Comparison of ENCODE assay signal across 16 cellular contexts in genomic region chr1:62057230-62057629, GRCh38.
DNase-seq lines count a peak whose midpoint lies in the region; ATAC-seq and TF ChIP-seq lines count a peak whose summit lies in the region.
"Had no signal": no experiment of that assay in that cellular context is flagged by ENCODE, and none has a peak within 500 bp of the region (broad histone marks: within the 10 kb centered on the region; RNA-seq: fewer than 3 reads in every experiment).

No MANE protein-coding gene starts in this region.

- H3K9ac ChIP-seq in mesendoderm (ENCODE audit: low read length) (no peak overlapping the region), colonic mucosa (ENCODE audit: low read depth in 2 of 2, low read length in 2 of 2) (no peak overlapping the region)

- H3K36me3 Mint-ChIP-seq in brain = no peaks in the 10 kb centered on the region
- peaks cover 9% of the 10 kb centered on the region for H3K36me3 Mint-ChIP-seq in activated T-cell treated with anti-CD3 and anti-CD28 coated beads, Interleukin-2, amount 50 U/mL, for 4 hours (ENCODE audit: insufficient read depth)
- H3K36me3 Mint-ChIP-seq: CD14-positive monocyte had no signal

- H3K18ac ChIP-seq in mesendoderm (ENCODE audit: low read length) = peak overlapping the region; percentile 32

- no peak overlapping the region for H3K23ac ChIP-seq in mesendoderm (ENCODE audit: low read length)

- intact Hi-C loops in colonic mucosa (cut with DNase I) = no loop called here

- peak overlapping the region; percentile 26 for H3K4ac ChIP-seq in mesendoderm (ENCODE audit: low read depth, low read length)

- no peak overlapping the region for H3K27ac ChIP-seq in mesendoderm (ENCODE audit: low read depth, low read length)
- no peak overlapping the region for H3K27ac ChIP-seq in colonic mucosa
- H3K27ac ChIP-seq: A549 had no signal

- H3K4me1 Mint-ChIP-seq in brain = peaks cover 13% of the 10 kb centered on the region
- H3K4me1 Mint-ChIP-seq in activated T-cell treated with anti-CD3 and anti-CD28 coated beads, Interleukin-2, amount 50 U/mL, for 4 hours (ENCODE audit: low read depth) = no peaks in the 10 kb centered on the region
- H3K4me1 Mint-ChIP-seq: CD14-positive monocyte had no signal

- no peaks in the 10 kb centered on the region for H3K27me3 Mint-ChIP-seq in brain
- H3K27me3 Mint-ChIP-seq in activated T-cell treated with anti-CD3 and anti-CD28 coated beads, Interleukin-2, amount 50 U/mL, for 4 hours (ENCODE audit: low read depth) = no peaks in the 10 kb centered on the region

- no peak overlapping the region for H3K56ac ChIP-seq in mesendoderm (ENCODE audit: low read length)

- H3K9me3 ChIP-seq in HAP-1 (no peaks in the 10 kb centered on the region), colonic mucosa (no peaks in the 10 kb centered on the region)
- H3K9me3 ChIP-seq: A549 had no signal

- no peak overlapping the region for H2BK15ac ChIP-seq in mesendoderm (replicated peaks; ENCODE audit: low read depth)

- no peak overlapping the region for H3K4me3 Mint-ChIP-seq in brain
- no peak overlapping the region for H3K4me3 Mint-ChIP-seq in activated T-cell treated with anti-CD3 and anti-CD28 coated beads, Interleukin-2, amount 50 U/mL, for 4 hours
- H3K4me3 Mint-ChIP-seq: CD14-positive monocyte; CD8-positive, alpha-beta T cell had no signal

- peak overlapping the region in 3 of 5 experiments; percentile 2 to 51 (median 39) for H3K27ac Mint-ChIP-seq in brain
- H3K27ac Mint-ChIP-seq: CD14-positive monocyte; CD8-positive, alpha-beta T cell had no signal

- H3K36me3 ChIP-seq in HAP-1 (replicated peaks) (no peaks in the 10 kb centered on the region), mesendoderm (ENCODE audit: control insufficient read depth, insufficient read depth, low read length) (no peaks in the 10 kb centered on the region), colonic mucosa (no peaks in the 10 kb centered on the region)

- no peaks in the 10 kb centered on the region for H3K27me3 ChIP-seq in HAP-1 (ENCODE audit: low read depth)
- no peaks in the 10 kb centered on the region for H3K27me3 ChIP-seq in mesendoderm (ENCODE audit: insufficient read depth, low read length, poor library complexity)
- no peaks in the 10 kb centered on the region for H3K27me3 ChIP-seq in colonic mucosa

- H3K79me2 ChIP-seq in mesendoderm (ENCODE audit: control insufficient read depth, insufficient read depth, low read length) = no peaks in the 10 kb centered on the region

- H2BK120ac ChIP-seq in mesendoderm (ENCODE audit: low read depth, low read length) = no peak overlapping the region

- H3K4me2 ChIP-seq in mesendoderm (ENCODE audit: low read length) = no peak overlapping the region
- H3K4me2 ChIP-seq: A549 had no signal

- no peak overlapping the region for H4K5ac ChIP-seq in mesendoderm (ENCODE audit: low read length)

- in situ Hi-C loops in HAP-1 (cut with MboI; ENCODE audit: low sequenced_read_pairs) (no loop called here), ACHN (cut with HindIII; ENCODE audit: low pct_ligation_motif_present, low pct_unique_long_range_greater_than_20kb, low sequenced_read_pairs) (no loop called here)

- H2BK5ac ChIP-seq in mesendoderm (ENCODE audit: low read length) = no peak overlapping the region

- peaks cover 0 to 3% (median 0%) of the 10 kb centered on the region in 5 experiments for H3K9me3 Mint-ChIP-seq in brain
- H3K9me3 Mint-ChIP-seq in activated T-cell treated with anti-CD3 and anti-CD28 coated beads, Interleukin-2, amount 50 U/mL, for 4 hours = no peaks in the 10 kb centered on the region
- H3K9me3 Mint-ChIP-seq: CD8-positive, alpha-beta T cell had no signal

- no peak overlapping the region for H3K4me3 ChIP-seq in HAP-1
- no peak overlapping the region for H3K4me3 ChIP-seq in mesendoderm (ENCODE audit: low read length)
- H3K4me3 ChIP-seq in colonic mucosa = no peak overlapping the region
- H3K4me3 ChIP-seq: A549 had no signal

- H3K4me1 ChIP-seq in HAP-1 (peaks cover 21% of the 10 kb centered on the region), mesendoderm (ENCODE audit: control insufficient read depth, low read depth, low read length) (peaks cover 4% of the 10 kb centered on the region), colonic mucosa (no peaks in the 10 kb centered on the region)
- H3K4me1 ChIP-seq: A549 had no signal

- TF ChIP-seq CTCF in brain (conservative IDR thresholded peaks at IDR 0.05) (no peak), colonic mucosa (IDR thresholded peaks at IDR 0.05) (no peak)

- WGBS in mesendoderm (ENCODE audit: extremely low coverage, insufficient coverage, low lambda C conversion rate) = no CpG with 5 or more reads among the region's 4 CpGs

- no peaks in the 10 kb centered on the region for H3K79me1 ChIP-seq in mesendoderm (ENCODE audit: low read length)

- DNase-seq in HAP-1 (ENCODE audit: low spot score in 2 of 2) = peak; percentile 12 to 20
- no peak for DNase-seq in mesendoderm
- DNase-seq in NCI-H748 treated with DMSO at 0.1 percent for 48 hours (lab: John Stamatoyannopoulos, UW) = no peak
- DNase-seq in activated T-cell treated with anti-CD3 and anti-CD28 coated beads, Interleukin-2, amount 50 U/mL, for 4 hours = no peak
- no peak for DNase-seq in colonic mucosa
- DNase-seq in ACHN = no peak
- DNase-seq: CD8-positive, alpha-beta T cell; COR-L47; DMS153; DMS79 treated with DMSO at 0.1 percent for 48 hours; EL; GDM1; H7 had no signal

- no peak overlapping the region for H4K8ac ChIP-seq in mesendoderm (ENCODE audit: low read depth, low read length)

- no peak for ATAC-seq in activated T-cell treated with anti-CD3 and anti-CD28 coated beads, Interleukin-2, amount 50 U/mL, for 4 hours
- ATAC-seq: A549; CD8-positive, alpha-beta T cell had no signal

- H2AK5ac ChIP-seq in mesendoderm (ENCODE audit: low read length) = no peak overlapping the region

Comparison
In these comparisons a context has a peak if more than half of its experiments do, and no peak if none do; other contexts are left out.
1. DNase-seq: peak in HAP-1 (2 of 2); none in mesendoderm (single experiment), NCI-H748 treated with DMSO at 0.1 percent for 48 hours (single experiment), activated T-cell treated with anti-CD3 and anti-CD28 coated beads, Interleukin-2, amount 50 U/mL, for 4 hours (single experiment), colonic mucosa (single experiment) and ACHN (single experiment).